Comparison of ENCODE assay signal across 1 cellular context in the genomic region with DNA sequence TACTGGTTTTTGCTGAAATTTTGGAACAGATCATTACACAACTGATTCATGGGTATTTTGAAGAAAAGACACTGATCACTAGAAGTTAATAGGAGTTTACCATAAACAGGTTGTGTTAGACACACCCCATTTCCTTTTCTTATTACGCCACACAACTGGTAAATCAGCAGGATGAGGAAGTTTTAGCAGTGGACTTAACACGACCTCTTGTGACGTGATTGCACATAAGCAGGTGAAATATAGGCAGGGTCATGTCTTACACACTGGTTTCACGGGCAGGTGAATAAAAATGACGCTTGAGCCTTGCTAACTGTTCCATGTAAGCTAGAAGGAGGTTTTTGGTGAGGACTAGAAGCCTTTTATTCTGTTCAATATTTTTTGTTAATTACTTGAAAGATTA.
TF ChIP-seq lines count a peak whose summit lies in the region.

No MANE protein-coding gene starts in this region.

TF ChIP-seq in SK-N-SH treated with all-trans-retinoic acid at 6 μM for 48 hours, 23 proteins besides CTCF, POLR2A, EP300 and RAD21 (continued from another document):
- TF ChIP-seq, protein P1, sequence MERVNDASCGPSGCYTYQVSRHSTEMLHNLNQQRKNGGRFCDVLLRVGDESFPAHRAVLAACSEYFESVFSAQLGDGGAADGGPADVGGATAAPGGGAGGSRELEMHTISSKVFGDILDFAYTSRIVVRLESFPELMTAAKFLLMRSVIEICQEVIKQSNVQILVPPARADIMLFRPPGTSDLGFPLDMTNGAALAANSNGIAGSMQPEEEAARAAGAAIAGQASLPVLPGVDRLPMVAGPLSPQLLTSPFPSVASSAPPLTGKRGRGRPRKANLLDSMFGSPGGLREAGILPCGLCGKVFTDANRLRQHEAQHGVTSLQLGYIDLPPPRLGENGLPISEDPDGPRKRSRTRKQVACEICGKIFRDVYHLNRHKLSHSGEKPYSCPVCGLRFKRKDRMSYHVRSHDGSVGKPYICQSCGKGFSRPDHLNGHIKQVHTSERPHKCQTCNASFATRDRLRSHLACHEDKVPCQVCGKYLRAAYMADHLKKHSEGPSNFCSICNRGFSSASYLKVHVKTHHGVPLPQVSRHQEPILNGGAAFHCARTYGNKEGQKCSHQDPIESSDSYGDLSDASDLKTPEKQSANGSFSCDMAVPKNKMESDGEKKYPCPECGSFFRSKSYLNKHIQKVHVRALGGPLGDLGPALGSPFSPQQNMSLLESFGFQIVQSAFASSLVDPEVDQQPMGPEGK (CRISPR knock-in tag; IDR thresholded peaks at IDR 0.05; ENCODE audit: borderline replicate concordance) = no peak
- TF ChIP-seq ZNF8 (CRISPR knock-in tag; IDR thresholded peaks at IDR 0.05) (no peak), TOX (CRISPR knock-in tag; IDR thresholded peaks at IDR 0.05; ENCODE audit: borderline replicate concordance) (no peak), ZFP30 (CRISPR knock-in tag; IDR thresholded peaks at IDR 0.05) (no peak), ZNF565 (CRISPR knock-in tag; conservative IDR thresholded peaks at IDR 0.05; ENCODE audit: low read depth) (no peak), BACH2 (CRISPR knock-in tag; IDR thresholded peaks at IDR 0.05; ENCODE audit: borderline replicate concordance) (no peak), RARB (CRISPR knock-in tag; IDR thresholded peaks at IDR 0.05) (no peak), TCF4 (CRISPR knock-in tag; IDR thresholded peaks at IDR 0.05; ENCODE audit: borderline replicate concordance) (no peak), ZC3H10 (CRISPR knock-in tag; IDR thresholded peaks at IDR 0.05) (no peak)
- TF ChIP-seq, protein P2, sequence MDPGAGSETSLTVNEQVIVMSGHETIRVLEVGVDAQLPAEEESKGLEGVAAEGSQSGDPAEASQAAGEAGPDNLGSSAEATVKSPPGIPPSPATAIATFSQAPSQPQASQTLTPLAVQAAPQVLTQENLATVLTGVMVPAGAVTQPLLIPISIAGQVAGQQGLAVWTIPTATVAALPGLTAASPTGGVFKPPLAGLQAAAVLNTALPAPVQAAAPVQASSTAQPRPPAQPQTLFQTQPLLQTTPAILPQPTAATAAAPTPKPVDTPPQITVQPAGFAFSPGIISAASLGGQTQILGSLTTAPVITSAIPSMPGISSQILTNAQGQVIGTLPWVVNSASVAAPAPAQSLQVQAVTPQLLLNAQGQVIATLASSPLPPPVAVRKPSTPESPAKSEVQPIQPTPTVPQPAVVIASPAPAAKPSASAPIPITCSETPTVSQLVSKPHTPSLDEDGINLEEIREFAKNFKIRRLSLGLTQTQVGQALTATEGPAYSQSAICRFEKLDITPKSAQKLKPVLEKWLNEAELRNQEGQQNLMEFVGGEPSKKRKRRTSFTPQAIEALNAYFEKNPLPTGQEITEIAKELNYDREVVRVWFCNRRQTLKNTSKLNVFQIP (CRISPR knock-in tag; IDR thresholded peaks at IDR 0.05; ENCODE audit: borderline replicate concordance, low read depth) = no peak
